Comparison of ENCODE assay signal across 8 cellular contexts in genomic region chr3:123489400-123490004, GRCh38.
DNase-seq lines count a peak whose midpoint lies in the region; ATAC-seq and TF ChIP-seq lines count a peak whose summit lies in the region.

No MANE protein-coding gene starts in this region.

- H3F3A ChIP-seq in OCI-LY1 (ENCODE audit: insufficient read depth, low read length) = no peaks in the 10 kb centered on the region

- H3K9ac ChIP-seq in OCI-LY1 (ENCODE audit: low read length) = no peak overlapping the region
- H3K9ac ChIP-seq in parathyroid adenoma = no peak overlapping the region

- H3K4me3 ChIP-seq in OCI-LY1 (ENCODE audit: low read depth, low read length, poor library complexity, severe bottlenecking) (no peak overlapping the region), parathyroid adenoma (ENCODE audit: low read depth, low read length) (no peak overlapping the region)

- H3K27ac ChIP-seq in OCI-LY1 (ENCODE audit: low read depth, low read length, poor library complexity, severe bottlenecking) (no peak overlapping the region), parathyroid adenoma (no peak overlapping the region)

- H3K9me3 ChIP-seq in OCI-LY1 (ENCODE audit: low read length) (no peaks in the 10 kb centered on the region), parathyroid adenoma (ENCODE audit: control insufficient read depth, low read length) (no peaks in the 10 kb centered on the region)

- H3K4me2 ChIP-seq in OCI-LY1 (ENCODE audit: low read length) (no peak overlapping the region), parathyroid adenoma (ENCODE audit: low read length) (no peak overlapping the region)

- no peak for ATAC-seq in GM18858 (IDR thresholded peaks at IDR 0.05; ENCODE audit: unreplicated experiment)
- ATAC-seq in HG03025 (IDR thresholded peaks at IDR 0.05; ENCODE audit: low FRiP score, unreplicated experiment) = no peak

- H3K79me2 ChIP-seq in OCI-LY1 (ENCODE audit: insufficient read depth, low read length) = no peaks in the 10 kb centered on the region
- H3K79me2 ChIP-seq in parathyroid adenoma = no peaks in the 10 kb centered on the region

- H3K27me3 ChIP-seq in OCI-LY1 (ENCODE audit: insufficient read depth, low read length) = no peaks in the 10 kb centered on the region
- no peaks in the 10 kb centered on the region for H3K27me3 ChIP-seq in parathyroid adenoma (ENCODE audit: control insufficient read depth, insufficient read depth, low read length)

- H3K9me2 ChIP-seq in OCI-LY1 (ENCODE audit: low read depth, low read length) = no peaks in the 10 kb centered on the region

- H3K36me3 ChIP-seq in OCI-LY1 (ENCODE audit: insufficient read depth, low read length) = peaks cover 3% of the 10 kb centered on the region; the same call in 1 of the 2 replicates
- no peaks in the 10 kb centered on the region for H3K36me3 ChIP-seq in parathyroid adenoma (ENCODE audit: control insufficient read depth, insufficient read depth, low read length)

- peak; percentile 44 for DNase-seq in COR-L47 (lab: John Stamatoyannopoulos, UW)
- peak; percentile 50 for DNase-seq in HK-2 (ENCODE audit: unreplicated experiment)
- peak; percentile 20 for DNase-seq in activated naive CD4-positive, alpha-beta T cell treated with Interleukin-2 at 50 U/mL for 16 hours
- peak; percentile 71 for DNase-seq in globus pallidus (ENCODE audit: low spot score)

- H2AFZ ChIP-seq in OCI-LY1 (ENCODE audit: low read length) (no peak overlapping the region), parathyroid adenoma (no peak overlapping the region)

- TF ChIP-seq CTCF in OCI-LY1 (IDR thresholded peaks at IDR 0.05; ENCODE audit: low read length) (peak; percentile 94), parathyroid adenoma (IDR thresholded peaks at IDR 0.05) (peak; percentile 88)

- no peaks in the 10 kb centered on the region for H3K4me1 ChIP-seq in OCI-LY1 (ENCODE audit: insufficient read depth, low read length, severe bottlenecking)
- no peaks in the 10 kb centered on the region for H3K4me1 ChIP-seq in parathyroid adenoma

- no peaks in the 10 kb centered on the region for H4K20me1 ChIP-seq in OCI-LY1 (ENCODE audit: insufficient read depth, low read length)

Comparison
In these comparisons a context has a peak if more than half of its experiments do, and no peak if none do; other contexts are left out.
1. DNase-seq: peak in every context shown above with its lines; median percentile 71 in globus pallidus; 50 in HK-2; 44 in COR-L47; 20 in activated naive CD4-positive, alpha-beta T cell treated with Interleukin-2 at 50 U/mL for 16 hours.